13 cellular contexts compared by ENCODE assay signal in the genomic region with DNA sequence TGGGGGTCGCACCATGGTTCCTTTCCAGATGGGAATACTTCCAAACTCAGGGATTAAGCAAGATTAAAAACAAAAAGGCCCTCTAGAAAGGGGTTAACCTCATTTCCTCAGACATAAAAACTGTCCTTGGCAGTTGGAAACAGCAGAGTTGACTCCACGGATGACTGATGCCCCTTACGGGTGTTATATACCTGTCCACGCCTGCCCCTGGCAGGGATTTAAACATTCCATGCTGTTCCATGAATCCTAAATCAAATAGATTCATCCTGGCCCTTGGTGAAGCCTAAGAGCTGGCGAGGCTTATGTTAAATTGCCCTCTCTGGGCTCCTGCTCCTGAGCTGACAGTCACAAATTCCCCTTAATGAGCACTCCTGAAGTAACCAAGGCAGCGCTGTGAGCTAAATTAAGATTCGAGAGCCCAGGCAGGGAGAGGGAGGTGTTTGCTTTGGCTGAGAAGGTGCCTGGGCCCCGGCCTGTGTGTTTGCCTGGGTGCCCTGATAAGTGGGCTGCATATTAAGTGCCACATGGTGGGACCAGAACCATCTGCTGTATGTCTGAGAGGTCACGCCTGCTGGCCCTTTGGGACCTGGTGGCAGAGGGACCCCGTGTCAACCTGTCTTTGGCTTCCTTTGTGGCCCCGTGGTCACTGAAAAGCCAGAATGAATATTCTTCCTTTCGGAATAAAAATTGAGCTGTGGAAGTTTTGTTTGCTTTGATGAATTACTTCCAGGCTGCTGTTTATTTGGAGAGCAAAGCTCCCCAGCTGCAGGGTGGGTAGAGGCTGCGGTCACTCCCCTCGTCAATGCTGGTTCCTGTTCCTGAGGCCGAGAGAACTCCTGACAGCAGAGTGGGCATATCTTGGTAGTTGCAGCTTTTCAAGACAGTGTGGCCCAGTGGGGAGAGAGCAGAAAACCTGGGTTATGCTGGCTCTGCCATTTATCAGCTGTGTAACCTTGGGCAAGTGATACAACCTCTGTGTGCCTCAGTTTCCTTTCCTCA. TPM values are rescaled to one million over a fixed set of nuclear protein-coding genes. Genes with fewer than 3 reads are reported as not detected.
A peak's percentile ranks its signal among the peaks of the same experiment; 100 is the strongest.
DNase-seq lines count a peak whose midpoint lies in the region; ATAC-seq and TF ChIP-seq lines count a peak whose summit lies in the region.
"Had no signal": no experiment of that assay in that cellular context is flagged by ENCODE, and none has a peak within 500 bp of the region (broad histone marks: within the 10 kb centered on the region; RNA-seq: fewer than 3 reads in every experiment).

No MANE protein-coding gene starts in this region.

- TF ChIP-seq CTCF in foreskin keratinocyte (conservative IDR thresholded peaks at IDR 0.05) = no peak
- no peak for TF ChIP-seq CTCF in stomach (IDR thresholded peaks at IDR 0.05)

- TF ChIP-seq EP300 in stomach (IDR thresholded peaks at IDR 0.05) = no peak

- intact Hi-C loops in stomach (cut with DNase I; ENCODE audit: low total_unique reads) = loop anchor here (10.0 kb wide), 1 partner anchor 555 kb away; no protein-coding TSS in a partner anchor

- no peaks in the 10 kb centered on the region for H3K27me3 ChIP-seq in foreskin keratinocyte
- H3K27me3 ChIP-seq in stomach = no peaks in the 10 kb centered on the region
- H3K27me3 ChIP-seq: ovary, tibial nerve had no signal

- H3K4me1 ChIP-seq in foreskin keratinocyte (no peaks in the 10 kb centered on the region), stomach (peaks cover 20 to 52% (median 27%) of the 10 kb centered on the region in 4 donors)

- 15 to 28% (median 21%) methylated on average over 15 of the region's 15 CpGs for WGBS in stomach, 5 donors

- no peak overlapping the region for H3K27ac ChIP-seq in foreskin keratinocyte
- peak overlapping the region in 1 of 5 donors; percentile 46 for H3K27ac ChIP-seq in stomach
- H3K27ac ChIP-seq: 22Rv1, ovary, tibial nerve had no signal

- ATAC-seq in foreskin keratinocyte (peak; percentile 39), HG03469 (IDR thresholded peaks at IDR 0.05; ENCODE audit: unreplicated experiment) (no peak)
- ATAC-seq: esophagus mucosa had no signal

- TF ChIP-seq POLR2A in stomach (IDR thresholded peaks at IDR 0.05) = no peak

- H3K36me3 ChIP-seq in stomach = no peaks in the 10 kb centered on the region
- H3K36me3 ChIP-seq: ovary, tibial nerve had no signal

- DNase-seq in DMS 273 (lab: John Stamatoyannopoulos, UW; ENCODE audit: unreplicated experiment) (peak; percentile 73), DMS 273 treated with DMSO at 0.1 percent for 48 hours (lab: John Stamatoyannopoulos, UW) (no peak), NCI-H446 treated with DMSO at 0.1 percent for 48 hours (lab: John Stamatoyannopoulos, UW) (peak; percentile 95), foreskin keratinocyte (peak in 1 of 2 donors; percentile 28), stomach (peak; percentile 48), EL (no peak), HPDE6-E6E7 (ENCODE audit: extremely low spot score) (no peak)
- DNase-seq: activated T-cell treated with anti-CD3 and anti-CD28 coated beads for 4 hours, ovary had no signal

- no peak overlapping the region for H3K4me3 ChIP-seq in stomach
- H3K4me3 ChIP-seq: ovary, tibial nerve had no signal

- H3K9me3 ChIP-seq in stomach = no peaks in the 10 kb centered on the region
- H3K9me3 ChIP-seq: ovary, tibial nerve had no signal

RNA-seq across cellular contexts. Expression of a gene that starts 17.4 kb away (rescaled TPM):
- not detected in 2 replicates for total RNA-seq in foreskin keratinocyte
- not detected in 2 replicates for polyA plus RNA-seq in foreskin keratinocyte
- total RNA-seq in stomach = under 1 TPM in 1 of 5 donors, not detected in 4; 0.73 TPM
- polyA plus RNA-seq in stomach = under 1 TPM in 1 of 3 donors, not detected in 2; 0.37 TPM
- total RNA-seq: esophagus mucosa, ovary, tibial nerve had no signal
- polyA plus RNA-seq: ovary had no signal

RNA-seq across cellular contexts. Expression of a gene that starts 25.6 kb away (rescaled TPM):
- total RNA-seq in foreskin keratinocyte (not detected in 2 replicates), stomach (1 to 10 TPM in 1 of 5 donors, not detected in 4; 1.1 TPM)
- polyA plus RNA-seq in foreskin keratinocyte (not detected in 2 replicates), stomach (under 1 TPM; 0.15 to 0.68 (median 0.46) TPM)

Comparison
In these comparisons a context has a peak if more than half of its experiments do, and no peak if none do; other contexts are left out.
1. DNase-seq: peak in DMS 273 (single experiment), NCI-H446 treated with DMSO at 0.1 percent for 48 hours (single experiment) and stomach (single experiment); none in DMS 273 treated with DMSO at 0.1 percent for 48 hours (single experiment), EL (single experiment) and HPDE6-E6E7 (single experiment).